In the genomic region with DNA sequence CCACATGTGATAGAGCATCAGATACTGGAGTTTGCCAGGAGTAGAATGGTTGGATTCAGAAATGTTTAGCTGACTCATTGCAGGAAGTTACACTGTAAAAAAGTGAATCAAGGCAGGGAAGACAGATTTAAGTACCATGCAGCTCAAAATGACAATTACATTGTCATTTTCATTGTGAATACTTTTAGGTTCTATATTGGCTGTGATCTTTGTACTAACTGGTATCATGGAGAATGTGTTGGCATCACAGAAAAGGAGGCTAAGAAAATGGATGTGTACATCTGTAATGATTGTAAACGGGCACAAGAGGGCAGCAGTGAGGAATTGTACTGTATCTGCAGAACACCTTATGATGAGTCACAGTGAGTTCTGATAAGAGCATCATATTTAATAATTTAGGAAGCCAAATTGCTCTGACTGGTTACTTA, we compare ENCODE assay signal across 8 cellular contexts.
A peak's percentile ranks its signal among the peaks of the same experiment; 100 is the strongest.
DNase-seq lines count a peak whose midpoint lies in the region; ATAC-seq lines count a peak whose summit lies in the region.
"Not testable (repeated sequence)": the region's sequence is repeated elsewhere in the genome, so short reads cannot be mapped to it uniquely, and the experiment has no call there.

No MANE protein-coding gene starts in this region.

- ATAC-seq in HG02763 (IDR thresholded peaks at IDR 0.05; ENCODE audit: unreplicated experiment), result peak; percentile 51
- ATAC-seq in stimulated activated naive CD8-positive, alpha-beta T cell treated with anti-CD3 and anti-CD28 coated beads, Interleukin-15, Interleukin-2, amounts not matched to agents 100 U/mL and 50 U/mL, for 24 hours, result peak; percentile 90

- H3K27ac Mint-ChIP-seq in activated naive CD8-positive, alpha-beta T cell, result peak overlapping the region; percentile 59

- H3K36me3 Mint-ChIP-seq in activated naive CD8-positive, alpha-beta T cell, result not testable (repeated sequence)

- DNase-seq in DMS79 treated with DMSO at 0.1 percent for 48 hours (lab: John Stamatoyannopoulos, UW) (peak; percentile 16), NCI-H2196 (lab: John Stamatoyannopoulos, UW; ENCODE audit: unreplicated experiment) (peak; percentile 78), T-helper 22 cell (ENCODE audit: low read depth) (peak; percentile 30), germinal center (ENCODE audit: low spot score) (peak; percentile 42), nucleus accumbens (lab: John Stamatoyannopoulos, UW) (peak in 38 of 56 donors; percentile 2 to 85 (median 36))
- peak; percentile 76 for DNase-seq in stimulated activated naive CD8-positive, alpha-beta T cell treated with anti-CD3 and anti-CD28 coated beads, Interleukin-15, Interleukin-2, amounts not matched to agents 100 U/mL and 50 U/mL, for 24 hours

- H3K4me1 Mint-ChIP-seq in activated naive CD8-positive, alpha-beta T cell (ENCODE audit: low read depth), result not testable (repeated sequence)

- H3K27me3 Mint-ChIP-seq in activated naive CD8-positive, alpha-beta T cell, result not testable (repeated sequence)

- not testable (repeated sequence) for H3K9me3 Mint-ChIP-seq in activated naive CD8-positive, alpha-beta T cell (ENCODE audit: low read depth)

- H3K4me3 Mint-ChIP-seq in activated naive CD8-positive, alpha-beta T cell, result not testable (repeated sequence)

Comparison
In these comparisons a context has a peak if more than half of its experiments do, and no peak if none do; other contexts are left out.
1. Peak in every context shown above with its lines: DNase-seq and ATAC-seq.
2. DNase-seq: peak in every context shown above with its lines; median percentile 78 in NCI-H2196; 76 in stimulated activated naive CD8-positive, alpha-beta T cell treated with anti-CD3 and anti-CD28 coated beads, Interleukin-15, Interleukin-2, amounts not matched to agents 100 U/mL and 50 U/mL, for 24 hours; 42 in germinal center; 36 in nucleus accumbens; 30 in T-helper 22 cell; 16 in DMS79 treated with DMSO at 0.1 percent for 48 hours.